10 cellular contexts compared by ENCODE assay signal in genomic region chr1:100360790-100361232, GRCh38. TPM values are rescaled to one million over a fixed set of nuclear protein-coding genes. Genes with fewer than 3 reads are reported as not detected.
DNase-seq lines count a peak whose midpoint lies in the region; ATAC-seq and TF ChIP-seq lines count a peak whose summit lies in the region.
"Had no signal": no experiment of that assay in that cellular context is flagged by ENCODE, and none has a peak within 500 bp of the region (broad histone marks: within the 10 kb centered on the region; RNA-seq: fewer than 3 reads in every experiment).

No MANE protein-coding gene starts in this region.

- no peaks in the 10 kb centered on the region for H3K36me3 ChIP-seq in adrenal gland (replicated peaks in 1 of 2)
- peaks cover 0 to 6% (median 0%) of the 10 kb centered on the region in 4 donors for H3K36me3 ChIP-seq in stomach

- H3K27ac ChIP-seq in adrenal gland: no peak overlapping the region
- H3K27ac ChIP-seq in right cardiac atrium (ENCODE audit: low read length): no peak overlapping the region
- H3K27ac ChIP-seq in stomach: peak overlapping the region in 3 of 5 donors; percentile 54 to 71 (median 54)
- H3K27ac ChIP-seq: Peyer's patch had no signal

- CTCF ChIA-PET in activated CD4-positive, alpha-beta memory T cell treated with anti-CD3 and anti-CD28 coated beads for 36 hours (lab: Charles Lee): interaction anchor here (1.2 kb wide), 1 partner anchor 12 kb away, joined by 4 read pairs; no protein-coding TSS in a partner anchor
- CTCF ChIA-PET in activated CD4-positive, alpha-beta memory T cell treated with anti-CD3 and anti-CD28 coated beads, Interleukin-2, amount 10 ng/mL, durations not matched to agents 7 days and 5 days (lab: Charles Lee): interaction anchor here (0.7 to 1.0 kb wide), 2 partner anchors 67 to 94 kb away, joined by 3 to 4 read pairs; no protein-coding TSS in a partner anchor

- H3K36me3 Mint-ChIP-seq in activated CD4-positive, alpha-beta memory T cell treated with anti-CD3 and anti-CD28 coated beads for 36 hours: peaks cover 33% of the 10 kb centered on the region
- peaks cover 81% of the 10 kb centered on the region for H3K36me3 Mint-ChIP-seq in activated CD4-positive, alpha-beta memory T cell treated with anti-CD3 and anti-CD28 coated beads, Interleukin-2, amount 10 ng/mL, durations not matched to agents 7 days and 5 days (ENCODE audit: low read depth)

- ATAC-seq in right cardiac atrium: peak; percentile 88 to 90
- ATAC-seq in HG03025 (IDR thresholded peaks at IDR 0.05; ENCODE audit: low FRiP score, unreplicated experiment): no peak

- no peak for TF ChIP-seq POLR2A in adrenal gland (IDR thresholded peaks at IDR 0.05)
- TF ChIP-seq POLR2A in stomach (IDR thresholded peaks at IDR 0.05): no peak

- POLR2A ChIA-PET in activated CD4-positive, alpha-beta memory T cell treated with anti-CD3 and anti-CD28 coated beads for 36 hours (lab: Charles Lee): interaction anchor here (2.9 kb wide), 1 partner anchor 8 kb away, joined by 13 read pairs; the partner anchor contains the start of gene CDC14A
- POLR2A ChIA-PET in activated CD4-positive, alpha-beta memory T cell treated with anti-CD3 and anti-CD28 coated beads, Interleukin-2, amount 10 ng/mL, durations not matched to agents 7 days and 5 days (lab: Charles Lee): interaction anchor here (0.6 to 2.8 kb wide), 4 partner anchors 8 to 63 kb away, joined by 3 to 16 read pairs (median 3); partner anchors contain the start of gene CDC14A

- no peak for DNase-seq in activated CD4-positive, alpha-beta memory T cell treated with anti-CD3 and anti-CD28 coated beads for 36 hours
- DNase-seq in activated CD4-positive, alpha-beta memory T cell treated with anti-CD3 and anti-CD28 coated beads, Interleukin-2, amount 10 ng/mL, durations not matched to agents 7 days and 5 days: no peak
- peak in 4 of 7 donors; percentile 23 to 34 (median 28) for DNase-seq in adrenal gland
- peak; percentile 55 to 88 (median 70) for DNase-seq in right cardiac atrium
- peak; percentile 71 for DNase-seq in stomach
- DNase-seq in stimulated activated CD4-positive, alpha-beta T cell treated with anti-CD3 and anti-CD28 coated beads, Interleukin-1b, Interleukin-23, amount 100 ng/mL, for 48 hours: no peak
- DNase-seq in stimulated activated naive CD4-positive, alpha-beta T cell treated with Interleukin-2 at 50 U/mL for 16 hours (lab: John Stamatoyannopoulos, UW): no peak
- DNase-seq: activated naive CD4-positive, alpha-beta T cell treated with anti-CD3 and anti-CD28 coated beads, Interleukin-2, amount 10 ng/mL, durations not matched to agents 7 days and 5 days; Peyer's patch had no signal

- no peak for TF ChIP-seq CTCF in adrenal gland (IDR thresholded peaks at IDR 0.05)
- TF ChIP-seq CTCF in stomach (IDR thresholded peaks at IDR 0.05): no peak

- no peak for TF ChIP-seq EP300 in stomach (IDR thresholded peaks at IDR 0.05)

- H3K4me1 Mint-ChIP-seq in activated CD4-positive, alpha-beta memory T cell treated with anti-CD3 and anti-CD28 coated beads for 36 hours (ENCODE audit: low read depth): peaks cover 81% of the 10 kb centered on the region
- peaks cover 74% of the 10 kb centered on the region for H3K4me1 Mint-ChIP-seq in activated CD4-positive, alpha-beta memory T cell treated with anti-CD3 and anti-CD28 coated beads, Interleukin-2, amount 10 ng/mL, durations not matched to agents 7 days and 5 days

- peak overlapping the region; percentile 16 for H3K27ac Mint-ChIP-seq in activated CD4-positive, alpha-beta memory T cell treated with anti-CD3 and anti-CD28 coated beads for 36 hours
- H3K27ac Mint-ChIP-seq in activated CD4-positive, alpha-beta memory T cell treated with anti-CD3 and anti-CD28 coated beads, Interleukin-2, amount 10 ng/mL, durations not matched to agents 7 days and 5 days: no peak overlapping the region
- H3K27ac Mint-ChIP-seq: activated naive CD4-positive, alpha-beta T cell treated with anti-CD3 and anti-CD28 coated beads, Interleukin-2, amount 10 ng/mL, durations not matched to agents 7 days and 5 days had no signal

- WGBS in adrenal gland, 4 donors: 17 to 35% (median 30%) methylated on average over 2 of the region's 2 CpGs
- 9% methylated on average over 2 of the region's 2 CpGs for WGBS in right cardiac atrium
- WGBS in stomach, 5 donors: 3 to 27% (median 20%) methylated on average over 2 of the region's 2 CpGs

- H3K9me3 Mint-ChIP-seq in activated CD4-positive, alpha-beta memory T cell treated with anti-CD3 and anti-CD28 coated beads for 36 hours: no peaks in the 10 kb centered on the region
- no peaks in the 10 kb centered on the region for H3K9me3 Mint-ChIP-seq in activated CD4-positive, alpha-beta memory T cell treated with anti-CD3 and anti-CD28 coated beads, Interleukin-2, amount 10 ng/mL, durations not matched to agents 7 days and 5 days
- H3K9me3 Mint-ChIP-seq: activated naive CD4-positive, alpha-beta T cell treated with anti-CD3 and anti-CD28 coated beads, Interleukin-2, amount 10 ng/mL, durations not matched to agents 7 days and 5 days had no signal

- intact Hi-C loops in activated CD4-positive, alpha-beta memory T cell treated with anti-CD3 and anti-CD28 coated beads for 36 hours (cut with micrococcal nuclease): no loop called here
- intact Hi-C loops in adrenal gland (cut with DNase I) (no loop called here), right cardiac atrium (cut with DNase I) (no loop called here), stomach (cut with DNase I; ENCODE audit: low total_unique reads) (no loop called here)

- H3K27me3 Mint-ChIP-seq in activated CD4-positive, alpha-beta memory T cell treated with anti-CD3 and anti-CD28 coated beads for 36 hours: no peaks in the 10 kb centered on the region
- no peaks in the 10 kb centered on the region for H3K27me3 Mint-ChIP-seq in activated CD4-positive, alpha-beta memory T cell treated with anti-CD3 and anti-CD28 coated beads, Interleukin-2, amount 10 ng/mL, durations not matched to agents 7 days and 5 days
- H3K27me3 Mint-ChIP-seq: activated naive CD4-positive, alpha-beta T cell treated with anti-CD3 and anti-CD28 coated beads, Interleukin-2, amount 10 ng/mL, durations not matched to agents 7 days and 5 days had no signal

- H3K9me3 ChIP-seq in adrenal gland (replicated peaks in 1 of 3): no peaks in the 10 kb centered on the region
- H3K9me3 ChIP-seq in right cardiac atrium (ENCODE audit: control insufficient read depth, low read length): no peaks in the 10 kb centered on the region
- H3K9me3 ChIP-seq in stomach: no peaks in the 10 kb centered on the region
- H3K9me3 ChIP-seq: Peyer's patch had no signal

- no peak overlapping the region for H3K4me3 Mint-ChIP-seq in activated CD4-positive, alpha-beta memory T cell treated with anti-CD3 and anti-CD28 coated beads for 36 hours
- no peak overlapping the region for H3K4me3 Mint-ChIP-seq in activated CD4-positive, alpha-beta memory T cell treated with anti-CD3 and anti-CD28 coated beads, Interleukin-2, amount 10 ng/mL, durations not matched to agents 7 days and 5 days
- H3K4me3 Mint-ChIP-seq: activated naive CD4-positive, alpha-beta T cell treated with anti-CD3 and anti-CD28 coated beads, Interleukin-2, amount 10 ng/mL, durations not matched to agents 7 days and 5 days had no signal

- no peak overlapping the region for H3K4me3 ChIP-seq in adrenal gland
- no peak overlapping the region for H3K4me3 ChIP-seq in right cardiac atrium (ENCODE audit: low read length)
- H3K4me3 ChIP-seq in stomach: no peak overlapping the region
- H3K4me3 ChIP-seq: Peyer's patch had no signal

- H3K27me3 ChIP-seq in adrenal gland: no peaks in the 10 kb centered on the region
- H3K27me3 ChIP-seq in right cardiac atrium (ENCODE audit: control insufficient read depth, insufficient read depth): no peaks in the 10 kb centered on the region
- H3K27me3 ChIP-seq in stomach: no peaks in the 10 kb centered on the region
- H3K27me3 ChIP-seq: Peyer's patch had no signal

- peaks cover 0 to 19% of the 10 kb centered on the region in 2 donors for H3K4me1 ChIP-seq in adrenal gland (replicated peaks in 1 of 2)
- H3K4me1 ChIP-seq in right cardiac atrium (ENCODE audit: control insufficient read depth, insufficient read depth, low read length): peaks cover 7% of the 10 kb centered on the region
- peaks cover 29 to 82% (median 48%) of the 10 kb centered on the region in 4 donors for H3K4me1 ChIP-seq in stomach

RNA-seq across cellular contexts. Expression of gene CDC14A, which starts 8.5 kb away (rescaled TPM):
- total RNA-seq in activated CD4-positive, alpha-beta memory T cell treated with anti-CD3 and anti-CD28 coated beads for 36 hours: 10 to 100 TPM; 18.9 to 20.2 TPM
- 10 to 100 TPM; 41.8 to 44.9 TPM for total RNA-seq in activated CD4-positive, alpha-beta memory T cell treated with anti-CD3 and anti-CD28 coated beads, Interleukin-2, amount 10 ng/mL, durations not matched to agents 7 days and 5 days
- total RNA-seq in adrenal gland (10 to 100 TPM in 2 of 8 donors, 1 to 10 TPM in 5, under 1 TPM in 1; 0.85 to 19.2 (median 4.6) TPM), right cardiac atrium (1 to 10 TPM; 3.6 to 5.2 (median 4.8) TPM), stomach (10 to 100 TPM in 4 of 5 donors, 1 to 10 TPM in 1; 9.4 to 31.0 (median 27.2) TPM)
- polyA plus RNA-seq in adrenal gland (1 to 10 TPM; 1.1 to 1.7 (median 1.3) TPM), right cardiac atrium (1.9 TPM), stomach (1 to 10 TPM; 2.1 to 6.0 (median 3.7) TPM)

Comparison
In these comparisons a context has a peak if more than half of its experiments do, and no peak if none do; other contexts are left out.
1. DNase-seq: peak in adrenal gland (4 of 7), right cardiac atrium (3 of 3) and stomach (single experiment); none in activated CD4-positive, alpha-beta memory T cell treated with anti-CD3 and anti-CD28 coated beads for 36 hours (single experiment), activated CD4-positive, alpha-beta memory T cell treated with anti-CD3 and anti-CD28 coated beads, Interleukin-2, amount 10 ng/mL, durations not matched to agents 7 days and 5 days (single experiment), stimulated activated CD4-positive, alpha-beta T cell treated with anti-CD3 and anti-CD28 coated beads, Interleukin-1b, Interleukin-23, amount 100 ng/mL, for 48 hours (single experiment) and stimulated activated naive CD4-positive, alpha-beta T cell treated with Interleukin-2 at 50 U/mL for 16 hours (single experiment).
2. H3K27ac ChIP-seq: peak in stomach (3 of 5); none in adrenal gland (0 of 5) and right cardiac atrium (single experiment).